Comparison of ENCODE assay signal across 14 cellular contexts in the genomic region with DNA sequence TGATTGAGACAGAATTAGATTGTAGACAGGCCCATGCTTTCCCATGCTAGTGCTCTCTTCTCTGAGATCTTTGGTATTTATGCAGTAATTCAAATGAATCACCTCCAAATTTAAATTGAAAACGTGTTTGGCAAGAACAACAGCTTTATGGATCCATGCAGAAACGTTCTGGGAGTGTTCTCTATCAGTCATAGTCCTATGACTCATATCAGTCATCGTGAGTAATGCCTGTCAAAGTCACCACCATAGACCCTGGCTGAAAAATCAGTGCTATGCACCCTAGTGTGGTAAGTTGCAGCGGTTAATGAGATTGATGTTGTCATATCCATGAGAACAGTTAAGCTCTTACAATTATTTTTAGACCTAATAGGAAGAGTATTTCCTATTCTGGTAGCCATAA.
DNase-seq lines count a peak whose midpoint lies in the region; ATAC-seq, FAIRE-seq and TF ChIP-seq lines count a peak whose summit lies in the region.
"Had no signal": no experiment of that assay in that cellular context is flagged by ENCODE, and none has a peak within 500 bp of the region (broad histone marks: within the 10 kb centered on the region; RNA-seq: fewer than 3 reads in every experiment).

No MANE protein-coding gene starts in this region.

- H3K27me3 Mint-ChIP-seq in Calu3 (ENCODE audit: unreplicated experiment) = no peaks in the 10 kb centered on the region
- H3K27me3 Mint-ChIP-seq: stimulated activated memory B cell treated with anti-CD40 and anti-IgM and Interleukin-4, amounts not matched to agents 10 μg/mL and 1 μg/mL and 100 μg/mL, for 72 hours had no signal

- peak overlapping the region; percentile 82 for H3K27ac Mint-ChIP-seq in Calu3 (ENCODE audit: unreplicated experiment)
- H3K27ac Mint-ChIP-seq: stimulated activated memory B cell treated with anti-CD40 and anti-IgM and Interleukin-4, amounts not matched to agents 10 μg/mL and 1 μg/mL and 100 μg/mL, for 72 hours had no signal

- H3K9me3 ChIP-seq in K562 (replicated peaks; ENCODE audit: control insufficient read depth, insufficient read depth, low read depth, low read length) (no peaks in the 10 kb centered on the region), Karpas-422 (ENCODE audit: low read length) (peaks cover 72% of the 10 kb centered on the region)

- TF ChIP-seq POLR2A in K562 (conservative IDR thresholded peaks at IDR 0.05) = no peak

- FAIRE-seq in HTR-8/SVneo (lab: Jason Lieb, UNC) (peak; percentile 99), K562 (lab: Jason Lieb, UNC) (no peak)
- FAIRE-seq: GM18507, TTC549 had no signal

- no peaks in the 10 kb centered on the region for H3K9me3 Mint-ChIP-seq in Calu3 (ENCODE audit: low read depth, unreplicated experiment)

- no peaks in the 10 kb centered on the region for H3K4me1 ChIP-seq in K562 (replicated peaks in 1 of 2; ENCODE audit: control insufficient read depth in 2 of 2, insufficient read depth in 2 of 2, low read length in 2 of 2)
- no peaks in the 10 kb centered on the region for H3K4me1 ChIP-seq in Karpas-422 (ENCODE audit: low read length)
- H3K4me1 ChIP-seq: parathyroid adenoma had no signal

- no TSS peak for BruUV-seq in Calu3 (replicated peaks; lab: Mats Ljungman, UMichigan)
- no TSS peak for BruUV-seq in K562 (replicated peaks; lab: Mats Ljungman, UMichigan)

- H3K4me2 ChIP-seq in K562 (ENCODE audit: insufficient read depth, low read length) (no peak overlapping the region), Karpas-422 (ENCODE audit: low read depth, low read length, poor library complexity, severe bottlenecking) (no peak overlapping the region)

- TF ChIP-seq CTCF in Calu3 (IDR thresholded peaks at IDR 0.05; ENCODE audit: unreplicated experiment) (no peak), K562 (IDR thresholded peaks at IDR 0.05 in 2 of 3, conservative IDR thresholded peaks at IDR 0.05 in 1 of 3; ENCODE audit: insufficient read depth in 2 of 3, low read depth in 1 of 3, low read length in 3 of 3) (no peak)

- in situ Hi-C loops in K562 (cut with MboI) = no loop called here

- ATAC-seq in K562 (no peak), HG02870 (IDR thresholded peaks at IDR 0.05; ENCODE audit: unreplicated experiment) (no peak)
- ATAC-seq: stimulated activated memory B cell treated with anti-CD40 and anti-IgM and Interleukin-4, amounts not matched to agents 10 μg/mL and 1 μg/mL and 100 μg/mL, for 72 hours had no signal

- intact Hi-C loops in Calu3 (cut with micrococcal nuclease; ENCODE audit: unreplicated experiment) (loop anchor here (5.0 kb wide), 1 partner anchor 66 kb away; no protein-coding TSS in a partner anchor), K562 (cut with micrococcal nuclease) (no loop called here)

- DNase-seq in Calu3 (peak; percentile 50), HTR-8/SVneo (ENCODE audit: insufficient read length, low spot score) (peak; percentile 24), K562 (ENCODE audit: extremely low read depth in 1 of 4, low spot score in 3 of 4) (no peak), lung microvascular endothelial cell (ENCODE audit: low read depth in 2 of 2) (peak; percentile 44 to 73), GM19238 (ENCODE audit: insufficient read length, low spot score) (no peak), Karpas-422 (no peak)
- DNase-seq in activated CD8-positive, alpha-beta memory T cell treated with anti-CD3 and anti-CD28 coated beads, Interleukin-2, amount 50 U/mL, for 48 hours = no peak
- DNase-seq: NCI-H226; stimulated activated CD4-positive, alpha-beta T cell treated with anti-CD3 and anti-CD28 coated beads, Interleukin-1b, Interleukin-23, amount 100 ng/mL, for 48 hours had no signal

- CTCF ChIA-PET in Calu3 (lab: Charles Lee) = no interaction called here
- CTCF ChIA-PET in K562 (lab: Yijun Ruan, JAX; ENCODE audit: low intra/inter-chr PET ratio) = no interaction called here

- no peak overlapping the region for H3K27ac ChIP-seq in K562 (ENCODE audit: extremely low read depth, low read depth, low read length)
- no peak overlapping the region for H3K27ac ChIP-seq in Karpas-422 (ENCODE audit: low read length)
- H3K27ac ChIP-seq: parathyroid adenoma had no signal

- no peak overlapping the region for H3K9ac ChIP-seq in K562 (ENCODE audit: insufficient read depth in 1 of 2, low read depth in 2 of 2, low read length in 2 of 2)
- no peak overlapping the region for H3K9ac ChIP-seq in Karpas-422 (ENCODE audit: low read length)
- H3K9ac ChIP-seq: parathyroid adenoma had no signal

- POLR2A ChIA-PET in K562 (lab: Yijun Ruan, JAX) = no interaction called here

- no peaks in the 10 kb centered on the region for H3K27me3 ChIP-seq in K562 (ENCODE audit: control insufficient read depth in 2 of 2, insufficient read depth in 2 of 2, low read length in 2 of 2)
- no peaks in the 10 kb centered on the region for H3K27me3 ChIP-seq in Karpas-422 (ENCODE audit: low read length)

- TF ChIP-seq RAD21 in K562 (CRISPR knock-in tag; conservative IDR thresholded peaks at IDR 0.05 in 1 of 2, IDR thresholded peaks at IDR 0.05 in 1 of 2) = no peak

- no peaks in the 10 kb centered on the region for H3K9me2 ChIP-seq in Karpas-422 (replicated peaks; ENCODE audit: insufficient read depth, low read length)

- H3K4me1 Mint-ChIP-seq in Calu3 (ENCODE audit: low read depth, unreplicated experiment) = peaks cover 35% of the 10 kb centered on the region
- H3K4me1 Mint-ChIP-seq: stimulated activated memory B cell treated with anti-CD40 and anti-IgM and Interleukin-4, amounts not matched to agents 10 μg/mL and 1 μg/mL and 100 μg/mL, for 72 hours had no signal

- 0% methylated on average over 4 of the region's 4 CpGs for WGBS in K562 (ENCODE audit: insufficient coverage, low coverage, missing lambda C conversion rate)

- no peaks in the 10 kb centered on the region for H3K36me3 ChIP-seq in K562 (ENCODE audit: control insufficient read depth, insufficient read depth, low read length)
- no peaks in the 10 kb centered on the region; the same call in 1 of the 2 replicates for H3K36me3 ChIP-seq in Karpas-422 (ENCODE audit: insufficient read depth, low read length)

- H4K20me1 ChIP-seq in K562 (replicated peaks; ENCODE audit: control insufficient read depth, insufficient read depth, low read length) = no peaks in the 10 kb centered on the region
- H4K20me1 ChIP-seq in Karpas-422 (ENCODE audit: insufficient read depth, low read depth, low read length) = no peaks in the 10 kb centered on the region

- TF ChIP-seq EP300 in K562 (IDR thresholded peaks at IDR 0.05; ENCODE audit: low read length) = no peak

- no peak overlapping the region for H3K4me3 ChIP-seq in K562
- no peak overlapping the region for H3K4me3 ChIP-seq in Karpas-422 (ENCODE audit: low read length)

- H2AFZ ChIP-seq in K562 (ENCODE audit: low read depth, low read length) = no peak overlapping the region
- H2AFZ ChIP-seq in Karpas-422 (ENCODE audit: low read length) = no peak overlapping the region
- H2AFZ ChIP-seq: parathyroid adenoma had no signal

- peak overlapping the region; percentile 14 for H3K4me3 Mint-ChIP-seq in Calu3 (ENCODE audit: low read depth, unreplicated experiment)
- H3K4me3 Mint-ChIP-seq: stimulated activated memory B cell treated with anti-CD40 and anti-IgM and Interleukin-4, amounts not matched to agents 10 μg/mL and 1 μg/mL and 100 μg/mL, for 72 hours had no signal

- no peaks in the 10 kb centered on the region for H3K9me1 ChIP-seq in K562 (ENCODE audit: control insufficient read depth, insufficient read depth, low read length)

- H3K79me2 ChIP-seq in K562 (ENCODE audit: control insufficient read depth, insufficient read depth, low read length) (no peaks in the 10 kb centered on the region), Karpas-422 (ENCODE audit: low read length) (no peaks in the 10 kb centered on the region)
- H3K79me2 ChIP-seq: parathyroid adenoma had no signal

- H3K36me3 Mint-ChIP-seq in Calu3 (ENCODE audit: insufficient read depth, unreplicated experiment) = peaks cover 5% of the 10 kb centered on the region
- H3K36me3 Mint-ChIP-seq: stimulated activated memory B cell treated with anti-CD40 and anti-IgM and Interleukin-4, amounts not matched to agents 10 μg/mL and 1 μg/mL and 100 μg/mL, for 72 hours had no signal

TF ChIP-seq in K562, 482 proteins besides CTCF, POLR2A, EP300 and RAD21 (continues in another document):
- no peak for TF ChIP-seq HMG20B (CRISPR knock-in tag; IDR thresholded peaks at IDR 0.05)

Comparison
In these comparisons a context has a peak if more than half of its experiments do, and no peak if none do; other contexts are left out.
1. DNase-seq: peak in Calu3 (single experiment), HTR-8/SVneo (single experiment) and lung microvascular endothelial cell (2 of 2); none in K562 (0 of 4), activated CD8-positive, alpha-beta memory T cell treated with anti-CD3 and anti-CD28 coated beads, Interleukin-2, amount 50 U/mL, for 48 hours (single experiment), GM19238 (single experiment) and Karpas-422 (single experiment).